21 cellular contexts compared by ENCODE assay signal in the genomic region with DNA sequence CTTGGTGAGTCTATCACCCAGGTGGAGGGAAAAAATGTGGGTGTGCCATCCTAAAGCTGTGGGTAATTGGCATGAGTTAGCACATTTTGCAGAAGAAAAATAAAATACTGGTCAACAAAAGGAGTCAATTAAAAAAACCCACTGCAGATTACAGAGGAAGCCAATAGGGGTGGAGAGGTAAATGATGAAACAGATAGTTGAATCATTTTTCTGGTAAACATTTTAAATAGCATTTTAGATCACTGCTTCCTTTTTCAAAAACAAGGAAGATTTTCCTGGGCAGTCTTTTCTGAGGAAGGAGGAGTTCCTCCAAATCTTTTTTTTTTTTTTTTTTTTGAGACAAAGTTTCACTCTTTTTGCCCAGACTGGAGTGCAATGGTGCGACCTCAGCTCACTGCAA.
"Had no signal": no experiment of that assay in that cellular context is flagged by ENCODE, and none has a peak within 500 bp of the region (broad histone marks: within the 10 kb centered on the region; RNA-seq: fewer than 3 reads in every experiment).

No MANE protein-coding gene starts in this region.

- H3K4me3 Mint-ChIP-seq: activated B cell treated with CpG ODN at 0.5 μM for 24 hours; activated CD8-positive, alpha-beta T cell treated with anti-CD3 and anti-CD28 coated beads, Interleukin-2, amount 10 ng/mL, durations not matched to agents 7 days and 5 days; central memory CD8-positive, alpha-beta T cell; memory B cell; naive thymus-derived CD4-positive, alpha-beta T cell; neural progenitor cell had no signal

- H2AFZ ChIP-seq: neural progenitor cell had no signal

- H3K27ac ChIP-seq: brain microvascular endothelial cell, colonic mucosa, gastroesophageal sphincter, heart right ventricle, neural progenitor cell, thyroid gland had no signal

- H3K4me1 ChIP-seq: colonic mucosa had no signal

- H3K27me3 Mint-ChIP-seq: central memory CD8-positive, alpha-beta T cell had no signal

- DNase-seq: activated B cell treated with CpG ODN at 0.5 μM for 24 hours; activated CD4-positive, alpha-beta T cell treated with anti-CD3 and anti-CD28 coated beads for 48 hours; activated CD8-positive, alpha-beta memory T cell treated with anti-CD3 and anti-CD28 coated beads, Interleukin-2, amount 50 U/mL, for 4 hours; activated CD8-positive, alpha-beta T cell treated with anti-CD3 and anti-CD28 coated beads, Interleukin-2, amount 10 ng/mL, durations not matched to agents 7 days and 5 days; activated effector memory CD4-positive, alpha-beta T cell treated with Interleukin-2 at 50 U/mL for 16 hours; activated naive CD4-positive, alpha-beta T cell treated with anti-CD3 and anti-CD28 coated beads, Interleukin-2, amount 50 U/mL, for 16 hours; activated T-cell treated with anti-CD3 and anti-CD28 coated beads, Interleukin-2, amount 50 U/mL, for 48 hours; aorta; brain microvascular endothelial cell; colonic mucosa; heart right ventricle; naive thymus-derived CD4-positive, alpha-beta T cell; stimulated activated CD4-positive, alpha-beta T cell treated with anti-CD3 and anti-CD28 coated beads, Interleukin-1b, Interleukin-23, amount 100 ng/mL, for 48 hours; stimulated activated CD8-positive, alpha-beta memory T cell treated with anti-CD3 and anti-CD28 coated beads, Interleukin-4, amount 100 ng/mL, for 48 hours; stimulated activated naive CD4-positive, alpha-beta T cell; thyroid gland had no signal

- H3K36me3 ChIP-seq: brain microvascular endothelial cell, colonic mucosa, gastroesophageal sphincter, heart right ventricle, neural progenitor cell, thyroid gland had no signal

- ATAC-seq: activated CD8-positive, alpha-beta T cell treated with anti-CD3 and anti-CD28 coated beads, Interleukin-2, amount 10 ng/mL, durations not matched to agents 7 days and 5 days; gastroesophageal sphincter; heart right ventricle; naive thymus-derived CD4-positive, alpha-beta T cell had no signal

- H3K27me3 ChIP-seq: brain microvascular endothelial cell, colonic mucosa, thyroid gland had no signal

- H3K4me2 ChIP-seq: neural progenitor cell had no signal

- FAIRE-seq: TTC549 had no signal

- H3K9ac ChIP-seq: neural progenitor cell had no signal

- H3K36me3 Mint-ChIP-seq: memory B cell; naive thymus-derived CD4-positive, alpha-beta T cell; neural progenitor cell had no signal

- H3K9me3 Mint-ChIP-seq: activated B cell treated with CpG ODN at 0.5 μM for 24 hours; central memory CD8-positive, alpha-beta T cell; memory B cell; naive thymus-derived CD4-positive, alpha-beta T cell had no signal

- H3K27ac Mint-ChIP-seq: activated B cell treated with CpG ODN at 0.5 μM for 24 hours; activated CD8-positive, alpha-beta T cell treated with anti-CD3 and anti-CD28 coated beads, Interleukin-2, amount 10 ng/mL, durations not matched to agents 7 days and 5 days; memory B cell; neural progenitor cell had no signal

- H3K4me3 ChIP-seq: colonic mucosa, gastroesophageal sphincter, heart right ventricle, neural progenitor cell, thyroid gland had no signal

- H3K9me3 ChIP-seq: colonic mucosa, gastroesophageal sphincter, heart right ventricle, thyroid gland had no signal
